Comparison of ENCODE assay signal across 8 cellular contexts in the genomic region with DNA sequence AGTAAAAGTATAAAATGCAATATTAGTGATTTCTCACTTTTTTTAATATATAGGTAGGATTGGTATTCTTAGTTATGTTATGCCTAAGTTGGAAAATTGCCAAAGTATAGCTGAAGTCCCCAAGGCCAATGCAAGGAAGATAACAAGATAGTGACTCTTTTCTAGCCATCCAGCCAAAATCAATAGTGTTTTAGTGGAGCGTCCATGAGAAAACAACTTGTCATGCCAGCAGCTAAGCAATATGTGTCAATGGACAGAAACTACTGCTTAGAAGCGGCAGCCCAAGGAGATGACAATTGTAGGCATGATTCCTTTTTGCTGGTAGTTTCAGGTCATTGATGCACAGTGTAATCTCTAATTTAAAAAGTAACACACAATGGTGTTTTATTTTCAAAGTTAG.
"Had no signal": no experiment of that assay in that cellular context is flagged by ENCODE, and none has a peak within 500 bp of the region (broad histone marks: within the 10 kb centered on the region; RNA-seq: fewer than 3 reads in every experiment).

No MANE protein-coding gene starts in this region.

- ATAC-seq: GM12878 had no signal

- FAIRE-seq: G401.6, GM12878, GM12891, GM12892, GM18507, GM19239 had no signal

- DNase-seq: GDM1, GF-D8 had no signal

- H3K4me3 ChIP-seq: GM12878 had no signal
